ENCODE assay signal across 3 cellular contexts in the genomic region with DNA sequence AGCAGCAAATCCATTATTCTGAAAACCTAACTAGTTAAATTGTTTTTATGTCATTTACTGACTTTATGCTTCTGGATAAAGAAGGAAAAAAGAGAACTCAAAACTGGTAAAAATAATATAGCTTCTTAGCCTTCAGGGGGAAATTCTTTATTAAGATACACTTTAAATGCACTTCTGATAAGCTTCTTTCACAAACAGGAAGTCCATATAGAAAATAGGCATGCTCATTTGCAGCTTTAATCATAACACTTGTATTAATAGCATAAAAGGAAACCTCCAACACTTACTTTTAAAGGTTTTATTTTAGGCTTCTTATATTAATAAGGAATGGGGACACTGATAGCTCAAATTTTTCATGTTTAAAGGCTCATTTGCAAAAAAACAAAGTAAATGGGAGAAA.
"Had no signal": no experiment of that assay in that cellular context is flagged by ENCODE, and none has a peak within 500 bp of the region (broad histone marks: within the 10 kb centered on the region; RNA-seq: fewer than 3 reads in every experiment).

No MANE protein-coding gene starts in this region.

- DNase-seq: GDM1, GF-D8 had no signal

- ATAC-seq: GM12878 had no signal

- H3K4me3 ChIP-seq: GM12878 had no signal
